7 cellular contexts compared by ENCODE assay signal in genomic region chr2:45643095-45643494, GRCh38. TPM values are rescaled to one million over a fixed set of nuclear protein-coding genes. Genes with fewer than 3 reads are reported as not detected.
A peak's percentile ranks its signal among the peaks of the same experiment; 100 is the strongest.
DNase-seq lines count a peak whose midpoint lies in the region; ATAC-seq, FAIRE-seq and TF ChIP-seq lines count a peak whose summit lies in the region.

No MANE protein-coding gene starts in this region.

- TF ChIP-seq CTCF in spleen (IDR thresholded peaks at IDR 0.05 in 8 of 11, conservative IDR thresholded peaks at IDR 0.05 in 3 of 11), result no peak

- H3K9me3 ChIP-seq in HAP-1, result no peaks in the 10 kb centered on the region
- H3K9me3 ChIP-seq in T-helper 17 cell (ENCODE audit: control insufficient read depth, low read length, poor library complexity, severe bottlenecking), result no peaks in the 10 kb centered on the region
- H3K9me3 ChIP-seq in right cardiac atrium (ENCODE audit: control insufficient read depth, low read length), result no peaks in the 10 kb centered on the region
- H3K9me3 ChIP-seq in spleen, result no peaks in the 10 kb centered on the region

- H3K4me3 ChIP-seq in HAP-1 (peak overlapping the region; percentile 29), right cardiac atrium (ENCODE audit: low read length) (peak overlapping the region; percentile 50), spleen (peak overlapping the region; percentile 22 to 66 (median 32))

- in situ Hi-C loops in HAP-1 (cut with MboI; ENCODE audit: low sequenced_read_pairs), result no loop called here

- H3K4me3 Mint-ChIP-seq in T-helper 17 cell, result no peak overlapping the region

- H3K27ac Mint-ChIP-seq in T-helper 17 cell, result no peak overlapping the region

- no peak for FAIRE-seq in GM19239 (lab: Jason Lieb, UNC)

- H3K4me1 Mint-ChIP-seq in T-helper 17 cell, result peaks cover 15% of the 10 kb centered on the region

- H3K27me3 ChIP-seq in HAP-1 (ENCODE audit: low read depth) (no peaks in the 10 kb centered on the region), right cardiac atrium (ENCODE audit: control insufficient read depth, insufficient read depth) (no peaks in the 10 kb centered on the region), spleen (replicated peaks in 1 of 7) (peaks cover 0 to 23% (median 14%) of the 10 kb centered on the region in 7 donors)

- intact Hi-C loops in right cardiac atrium (cut with DNase I) (loop anchor here in 2 of 4 donors (2.0 to 5.0 kb wide), 2 partner anchors 294 kb away; no protein-coding TSS in a partner anchor), spleen (cut with DNase I; ENCODE audit: low total_unique reads) (loop anchor here (5.0 kb wide), 1 partner anchor 134 kb away; no protein-coding TSS in a partner anchor)

- TF ChIP-seq POLR2A in spleen (IDR thresholded peaks at IDR 0.05), result no peak

- H3K27ac ChIP-seq in right cardiac atrium (ENCODE audit: low read length), result no peak overlapping the region
- peak overlapping the region in 1 of 8 donors; percentile 34 for H3K27ac ChIP-seq in spleen

- 22% methylated on average over 11 of the region's 11 CpGs for WGBS in right cardiac atrium
- WGBS in spleen, 5 donors, result 27 to 43% (median 34%) methylated on average over 10 to 11 of the region's 11 CpGs

- H3K36me3 Mint-ChIP-seq in T-helper 17 cell (ENCODE audit: low read depth), result peaks cover 8% of the 10 kb centered on the region

- H3K4me1 ChIP-seq in HAP-1 (peaks cover 4% of the 10 kb centered on the region), right cardiac atrium (ENCODE audit: control insufficient read depth, insufficient read depth, low read length) (no peaks in the 10 kb centered on the region), spleen (peaks cover 0 to 19% (median 14%) of the 10 kb centered on the region in 6 donors)

- peaks cover 60% of the 10 kb centered on the region for H3K27me3 Mint-ChIP-seq in T-helper 17 cell

- H3K36me3 ChIP-seq in HAP-1 (replicated peaks) (no peaks in the 10 kb centered on the region), spleen (no peaks in the 10 kb centered on the region)

- ATAC-seq in T-helper 17 cell (peak; percentile 5), right cardiac atrium (peak in 1 of 2 donors; percentile 14)

- no peak for DNase-seq in HAP-1 (ENCODE audit: low spot score in 2 of 2)
- no peak for DNase-seq in T-helper 17 cell
- DNase-seq in right cardiac atrium, result no peak
- no peak for DNase-seq in spleen
- no peak for DNase-seq in GM19239 (ENCODE audit: insufficient read length, low spot score)
- no peak for DNase-seq in NCI-H2081 (lab: John Stamatoyannopoulos, UW)
- DNase-seq in T1000 (lab: John Stamatoyannopoulos, UW), result no peak

RNA-seq across cellular contexts. Expression of gene PRKCE, which starts 8.4 kb away (rescaled TPM):
- total RNA-seq in T-helper 17 cell (10 to 100 TPM; 17.6 to 23.7 TPM), right cardiac atrium (10 to 100 TPM; 17.0 to 19.7 (median 19.1) TPM), spleen (10 to 100 TPM; 15.9 to 43.6 (median 27.0) TPM)
- polyA plus RNA-seq in right cardiac atrium (5.5 TPM), spleen (1 to 10 TPM; 2.5 to 4.0 (median 3.9) TPM)

RNA-seq across cellular contexts. Expression of gene SRBD1, which starts 32.0 kb away (rescaled TPM):
- 10 to 100 TPM; 15.0 to 17.2 TPM for total RNA-seq in T-helper 17 cell
- 10 to 100 TPM in 3 of 4 donors, 1 to 10 TPM in 1; 9.1 to 13.6 (median 13.1) TPM for total RNA-seq in right cardiac atrium
- polyA plus RNA-seq in right cardiac atrium, result 4.2 TPM
- total RNA-seq in spleen, result 10 to 100 TPM; 21.0 to 57.8 (median 29.1) TPM
- polyA plus RNA-seq in spleen, result 1 to 10 TPM; 4.6 to 9.5 (median 7.8) TPM
